In the genomic region with DNA sequence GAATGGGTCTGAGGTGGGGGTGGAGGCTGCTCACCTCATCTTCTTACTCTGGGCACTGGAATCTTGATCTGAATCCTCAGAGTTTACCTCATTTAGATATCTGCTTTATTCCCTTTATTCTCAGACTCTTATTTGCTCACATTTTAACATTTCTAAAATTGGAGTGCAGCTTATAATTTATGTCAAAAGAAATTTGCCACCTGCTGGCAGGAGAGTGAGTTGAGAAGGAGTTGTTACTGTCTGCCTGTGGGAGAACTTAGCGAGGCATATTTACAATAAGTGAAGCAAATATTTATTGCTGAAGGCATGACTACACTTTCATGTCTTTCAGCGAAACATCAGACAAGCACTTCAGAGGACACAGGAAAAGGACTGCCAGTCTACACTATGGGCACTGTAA, we compare ENCODE assay signal across 14 cellular contexts. TPM values are rescaled to one million over a fixed set of nuclear protein-coding genes. Genes with fewer than 3 reads are reported as not detected.
A peak's percentile ranks its signal among the peaks of the same experiment; 100 is the strongest.
DNase-seq lines count a peak whose midpoint lies in the region; ATAC-seq and TF ChIP-seq lines count a peak whose summit lies in the region.
"Had no signal": no experiment of that assay in that cellular context is flagged by ENCODE, and none has a peak within 500 bp of the region (broad histone marks: within the 10 kb centered on the region; RNA-seq: fewer than 3 reads in every experiment).

No MANE protein-coding gene starts in this region.

- no peaks in the 10 kb centered on the region for H3K36me3 Mint-ChIP-seq in Calu3 (ENCODE audit: insufficient read depth, unreplicated experiment)
- H3K36me3 Mint-ChIP-seq: memory B cell had no signal

- no peaks in the 10 kb centered on the region for H3K9me3 Mint-ChIP-seq in Calu3 (ENCODE audit: low read depth, unreplicated experiment)
- H3K9me3 Mint-ChIP-seq: memory B cell had no signal

- no peaks in the 10 kb centered on the region for H3K36me3 ChIP-seq in right lobe of liver
- no peaks in the 10 kb centered on the region for H3K36me3 ChIP-seq in tibial nerve

- TF ChIP-seq CTCF in Calu3 (IDR thresholded peaks at IDR 0.05; ENCODE audit: unreplicated experiment) (peak; percentile 21), astrocyte of the cerebellum (IDR thresholded peaks at IDR 0.05; ENCODE audit: low read depth, low read length, missing control alignments) (peak; percentile 48), right lobe of liver (IDR thresholded peaks at IDR 0.05) (peak; percentile 14 to 29 (median 19)), tibial nerve (IDR thresholded peaks at IDR 0.05) (peak in 1 of 5 experiments; percentile 11)

- H3K27ac Mint-ChIP-seq in Calu3 (ENCODE audit: unreplicated experiment) = no peak overlapping the region
- H3K27ac Mint-ChIP-seq: memory B cell had no signal

- H3K9me3 ChIP-seq in right lobe of liver (no peaks in the 10 kb centered on the region), tibial nerve (no peaks in the 10 kb centered on the region)

- CTCF ChIA-PET in Calu3 (lab: Charles Lee) = interaction anchor here (0.7 to 0.9 kb wide), 2 partner anchors 12 to 196 kb away, joined by 3 to 14 read pairs; no protein-coding TSS in a partner anchor

- DNase-seq in Calu3 = peak; percentile 27
- DNase-seq in HT-29 (ENCODE audit: low spot score) = peak; percentile 51
- DNase-seq in astrocyte of the cerebellum (ENCODE audit: low read depth) = no peak
- DNase-seq in right lobe of liver = no peak
- no peak for DNase-seq in COR-L47 (lab: John Stamatoyannopoulos, UW)
- no peak for DNase-seq in activated effector memory CD4-positive, alpha-beta T cell treated with Interleukin-2 at 50 U/mL for 16 hours
- DNase-seq in tibial nerve (ENCODE audit: low spot score in 2 of 2) = no peak
- DNase-seq in NCI-H187 treated with DMSO at 0.1 percent for 48 hours (lab: John Stamatoyannopoulos, UW) = no peak
- DNase-seq: activated naive CD4-positive, alpha-beta T cell; NCI-H2029; stimulated activated naive CD8-positive, alpha-beta T cell treated with anti-CD3 and anti-CD28 coated beads, Interleukin-15, Interleukin-2, amounts not matched to agents 100 U/mL and 50 U/mL, for 24 hours; T1000 had no signal

- H3K4me1 Mint-ChIP-seq in Calu3 (ENCODE audit: low read depth, unreplicated experiment) = peaks cover 6% of the 10 kb centered on the region
- H3K4me1 Mint-ChIP-seq: memory B cell had no signal

- intact Hi-C loops in Calu3 (cut with micrococcal nuclease; ENCODE audit: unreplicated experiment) (loop anchor here (1.0 to 5.0 kb wide), 2 partner anchors 196 to 259 kb away; no protein-coding TSS in a partner anchor), right lobe of liver (cut with DNase I) (no loop called here)

- no peak for TF ChIP-seq EP300 in tibial nerve (IDR thresholded peaks at IDR 0.05)

- H3K27ac ChIP-seq in right lobe of liver (no peak overlapping the region), tibial nerve (no peak overlapping the region)

- no peak for TF ChIP-seq POLR2A in right lobe of liver (IDR thresholded peaks at IDR 0.05)
- TF ChIP-seq POLR2A in tibial nerve (IDR thresholded peaks at IDR 0.05) = no peak

- no peak overlapping the region for H3K4me3 Mint-ChIP-seq in Calu3 (ENCODE audit: low read depth, unreplicated experiment)
- H3K4me3 Mint-ChIP-seq: memory B cell had no signal

- H3K4me1 ChIP-seq in right lobe of liver (no peaks in the 10 kb centered on the region), tibial nerve (peaks cover 0 to 5% (median 0%) of the 10 kb centered on the region in 4 donors)

- H3K27me3 ChIP-seq in right lobe of liver (no peaks in the 10 kb centered on the region), tibial nerve (no peaks in the 10 kb centered on the region)

- H3K27me3 Mint-ChIP-seq in Calu3 (ENCODE audit: unreplicated experiment) = peaks cover 20% of the 10 kb centered on the region

- no peak overlapping the region for H3K4me3 ChIP-seq in astrocyte of the cerebellum (ENCODE audit: low read depth, low read length)
- H3K4me3 ChIP-seq in right lobe of liver = no peak overlapping the region
- no peak overlapping the region for H3K4me3 ChIP-seq in tibial nerve

- 23% methylated on average over 2 of the region's 2 CpGs for WGBS in right lobe of liver (ENCODE audit: insufficient coverage, low coverage, low lambda C conversion rate, missing lambda C conversion rate)
- 57 to 61% methylated on average over 2 of the region's 2 CpGs for WGBS in tibial nerve, 2 donors

- in situ Hi-C loops in astrocyte of the cerebellum (cut with HindIII; ENCODE audit: low sequenced_read_pairs) = loop anchor here (5.0 kb wide), 1 partner anchor 101 kb away; no protein-coding TSS in a partner anchor

- ATAC-seq in right lobe of liver = no peak
- ATAC-seq: stimulated activated naive CD8-positive, alpha-beta T cell treated with anti-CD3 and anti-CD28 coated beads, Interleukin-15, Interleukin-2, amounts not matched to agents 100 U/mL and 50 U/mL, for 24 hours had no signal

- no TSS peak for BruUV-seq in Calu3 (replicated peaks; lab: Mats Ljungman, UMichigan)

RNA-seq across cellular contexts. Expression of a gene that starts 16.4 kb away (rescaled TPM):
- total RNA-seq in Calu3 (2022) (0.17 TPM in 1 of 2 replicates, not detected in the other), right lobe of liver (under 1 TPM; 0.11 to 0.56 (median 0.43) TPM), tibial nerve (not detected)
- 0.05 TPM in 1 of 2 replicates, not detected in the other for total RNA-seq in HT-29 (2014; rRNA removed; shearing (Covaris generic))
- total RNA-seq: endothelial cell of umbilical vein had no signal

RNA-seq across cellular contexts. Expression of a gene that starts 23.0 kb away (rescaled TPM):
- total RNA-seq in Calu3 (2022) (11.3 and 17.7 TPM in 2 replicates), right lobe of liver (1 to 10 TPM in 2 of 6 experiments, under 1 TPM in 4; 0.48 to 1.4 (median 0.65) TPM), tibial nerve (10 to 100 TPM in 2 of 4 donors, 1 to 10 TPM in 2; 7.2 to 14.2 (median 11.1) TPM)
- 17.4 and 18.2 TPM in 2 replicates for total RNA-seq in HT-29 (2014; rRNA removed; shearing (Covaris generic))

Comparison
In these comparisons a context has a peak if more than half of its experiments do, and no peak if none do; other contexts are left out.
1. DNase-seq: peak in Calu3 (single experiment) and HT-29 (single experiment); none in astrocyte of the cerebellum (single experiment), right lobe of liver (0 of 3), COR-L47 (single experiment), activated effector memory CD4-positive, alpha-beta T cell treated with Interleukin-2 at 50 U/mL for 16 hours (single experiment), tibial nerve (0 of 2) and NCI-H187 treated with DMSO at 0.1 percent for 48 hours (single experiment).